In the genomic region with DNA sequence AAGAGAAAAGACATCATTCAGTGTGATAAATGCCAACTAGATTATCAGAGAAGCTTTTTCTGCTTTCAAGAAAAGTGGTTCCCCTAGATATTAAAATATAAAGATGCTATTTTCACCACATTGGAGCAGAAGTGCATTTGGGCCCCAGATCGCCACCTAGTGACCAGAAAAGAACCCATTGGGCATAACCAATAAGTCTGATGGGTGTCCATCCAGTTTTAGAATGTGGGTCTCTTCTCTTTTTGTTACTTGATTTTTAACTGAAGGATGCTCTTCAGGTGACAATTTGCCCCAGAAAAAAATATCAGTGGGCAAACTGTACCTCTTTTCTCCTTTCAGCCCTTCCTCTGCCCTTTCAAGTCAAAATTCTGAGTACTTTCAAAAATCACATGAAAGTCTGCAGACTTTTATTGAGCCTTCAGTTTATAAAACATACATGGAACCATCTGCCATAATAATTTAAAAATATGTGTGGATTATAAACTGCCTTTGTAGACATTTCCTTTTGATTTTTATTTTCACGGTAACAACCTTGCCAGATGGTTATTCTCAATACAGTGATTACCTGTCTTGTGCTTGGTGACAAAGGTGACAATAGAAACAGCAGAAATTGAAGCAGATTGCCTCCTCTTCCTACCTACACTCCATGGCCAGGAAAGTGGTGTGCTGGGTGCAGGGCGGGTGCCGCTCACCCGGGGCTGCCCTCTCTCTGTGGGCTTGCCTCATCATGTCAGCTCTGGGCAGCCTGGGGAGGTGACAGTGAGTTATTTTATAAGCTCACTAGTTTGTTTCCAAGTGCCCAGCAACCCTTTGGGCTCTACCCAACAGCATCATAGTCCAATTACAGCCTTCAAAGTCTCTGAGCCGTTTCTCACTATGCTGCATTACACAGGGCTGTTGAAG, we compare ENCODE assay signal across 8 cellular contexts.
DNase-seq lines count a peak whose midpoint lies in the region; ATAC-seq and TF ChIP-seq lines count a peak whose summit lies in the region.

No MANE protein-coding gene starts in this region.

- peaks cover 2% of the 10 kb centered on the region for H3K36me3 Mint-ChIP-seq in neural crest cell (ENCODE audit: low read depth)

- TF ChIP-seq POLR2A in body of pancreas (IDR thresholded peaks at IDR 0.05), result no peak

- H3K27me3 ChIP-seq in HL-60 (ENCODE audit: insufficient read depth, poor library complexity, severe bottlenecking) (no peaks in the 10 kb centered on the region), body of pancreas (no peaks in the 10 kb centered on the region)

- H3K9me3 Mint-ChIP-seq in neural crest cell, result peaks cover 6% of the 10 kb centered on the region

- H3K27ac ChIP-seq in HL-60 (replicated peaks) (no peak overlapping the region), body of pancreas (no peak overlapping the region)

- WGBS in body of pancreas, 2 donors, result 43 to 58% methylated on average over 6 of the region's 6 CpGs

- intact Hi-C loops in body of pancreas (cut with DNase I) (no loop called here), posterior vena cava (cut with DNase I) (no loop called here)

- H3K4me3 Mint-ChIP-seq in neural crest cell, result no peak overlapping the region

- peak; percentile 42 for TF ChIP-seq CTCF in HL-60 (IDR thresholded peaks at IDR 0.05; ENCODE audit: insufficient read depth, low read length)
- TF ChIP-seq CTCF in body of pancreas (IDR thresholded peaks at IDR 0.05), result peak in 6 of 7 experiments; percentile 32 to 58 (median 36)
- peak; percentile 67 for TF ChIP-seq CTCF in neural crest cell (conservative IDR thresholded peaks at IDR 0.05)

- no peak overlapping the region for H3K4me3 ChIP-seq in HL-60 (replicated peaks; ENCODE audit: insufficient read depth, low read length)
- no peak overlapping the region for H3K4me3 ChIP-seq in body of pancreas

- H3K4me1 Mint-ChIP-seq in neural crest cell, result peaks cover 3% of the 10 kb centered on the region

- ATAC-seq in body of pancreas, result no peak
- ATAC-seq in HG03139 (IDR thresholded peaks at IDR 0.05; ENCODE audit: unreplicated experiment), result no peak

- H3K27me3 Mint-ChIP-seq in neural crest cell (ENCODE audit: low read depth), result no peaks in the 10 kb centered on the region

- DNase-seq in NOMO-1 treated with dmso at 0.1 percent for 144 hours (lab: John Stamatoyannopoulos, UW; ENCODE audit: unreplicated experiment) (peak; percentile 1), NOMO-1 treated with DMSO at 0.1 percent for 48 hours (lab: John Stamatoyannopoulos, UW; ENCODE audit: unreplicated experiment) (no peak), HL-60 (ENCODE audit: low read depth in 1 of 2, low spot score in 1 of 2) (peak in 1 of 2 experiments; percentile 7), body of pancreas (peak; percentile 6 to 30 (median 18)), neural crest cell (ENCODE audit: low read depth, low spot score) (peak; percentile 18), mesenteric fat pad (ENCODE audit: low spot score) (no peak), posterior vena cava (ENCODE audit: low spot score) (no peak)

- no peaks in the 10 kb centered on the region for H3K36me3 ChIP-seq in body of pancreas (replicated peaks in 1 of 2; ENCODE audit: insufficient read depth in 1 of 2, low read depth in 2 of 2)

- H3K4me1 ChIP-seq in body of pancreas, result no peaks in the 10 kb centered on the region

- no peaks in the 10 kb centered on the region for H3K9me3 ChIP-seq in body of pancreas

- no peak overlapping the region for H3K27ac Mint-ChIP-seq in neural crest cell (ENCODE audit: unreplicated experiment)

Comparison
In these comparisons a context has a peak if more than half of its experiments do, and no peak if none do; other contexts are left out.
1. DNase-seq: peak in NOMO-1 treated with dmso at 0.1 percent for 144 hours (single experiment), body of pancreas (4 of 4) and neural crest cell (single experiment); none in NOMO-1 treated with DMSO at 0.1 percent for 48 hours (single experiment), mesenteric fat pad (single experiment) and posterior vena cava (single experiment).
2. Peak in every context shown above with its lines, with median percentiles within 50 percentile points of each other: CTCF ChIP-seq.